Comparison of ENCODE assay signal across 17 cellular contexts in the genomic region with DNA sequence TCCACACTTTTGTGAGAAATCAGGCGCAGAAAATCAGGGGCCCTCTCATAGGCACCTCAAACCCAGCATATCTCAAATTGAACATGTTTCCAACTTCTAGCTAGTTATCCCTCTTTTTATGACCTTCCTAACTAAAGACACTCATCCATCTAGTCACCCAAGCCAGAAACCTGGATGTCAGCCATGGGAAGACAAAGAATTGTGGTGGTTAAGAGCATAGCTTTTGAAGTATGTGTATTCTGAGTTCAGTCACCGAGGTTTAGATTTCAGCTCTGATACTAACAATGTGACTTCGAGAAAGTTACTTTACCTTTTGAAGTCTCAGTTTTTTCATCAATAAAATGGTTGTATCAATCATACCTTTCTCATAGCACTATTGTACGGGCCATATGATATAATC.
DNase-seq lines count a peak whose midpoint lies in the region; ATAC-seq and TF ChIP-seq lines count a peak whose summit lies in the region.
"Had no signal": no experiment of that assay in that cellular context is flagged by ENCODE, and none has a peak within 500 bp of the region (broad histone marks: within the 10 kb centered on the region; RNA-seq: fewer than 3 reads in every experiment).

No MANE protein-coding gene starts in this region.

- no peaks in the 10 kb centered on the region for H3K27me3 Mint-ChIP-seq in HFFc6 (ENCODE audit: insufficient read depth)
- H3K27me3 Mint-ChIP-seq in activated T-cell treated with anti-CD3 and anti-CD28 coated beads, Interleukin-2, amount 50 U/mL, for 72 hours (ENCODE audit: low read depth), result no peaks in the 10 kb centered on the region
- H3K27me3 Mint-ChIP-seq: activated CD4-positive, alpha-beta memory T cell treated with anti-CD3 and anti-CD28 coated beads for 36 hours; B cell; brain had no signal

- peak; percentile 62 for DNase-seq in BJ (ENCODE audit: low read depth)
- peak; percentile 96 for DNase-seq in HFFc6
- DNase-seq in T1000 (lab: John Stamatoyannopoulos, UW), result peak; percentile 28
- peak; percentile 0 for DNase-seq in fibroblast of villous mesenchyme (ENCODE audit: low read depth)
- no peak for DNase-seq in RWPE1 (ENCODE audit: low spot score)
- no peak for DNase-seq in stimulated activated CD8-positive, alpha-beta memory T cell treated with anti-CD3 and anti-CD28 coated beads, Interleukin-4, amount 100 ng/mL, for 48 hours
- DNase-seq in activated T-cell treated with anti-CD3 and anti-CD28 coated beads, Interleukin-2, amount 50 U/mL, for 72 hours, result no peak
- DNase-seq: activated CD4-positive, alpha-beta memory T cell treated with anti-CD3 and anti-CD28 coated beads for 36 hours; effector CD8-positive, alpha-beta T cell; left colon; NCI-H1092 treated with DMSO at 0.1 percent for 48 hours; NCI-H774; stimulated activated CD4-positive, alpha-beta T cell treated with anti-CD3 and anti-CD28 coated beads, Interleukin-1b, Interleukin-23, amount 100 ng/mL, for 48 hours; trophoblast cell had no signal

- POLR2A ChIA-PET in BJ (lab: Charles Lee) (no interaction called here), RWPE1 (lab: Yijun Ruan, JAX; ENCODE audit: low non-redundant PET) (no interaction called here)

- H3K36me3 Mint-ChIP-seq in HFFc6 (ENCODE audit: low read depth), result 0 out of 2 replicates have a peak, but pooled peaks cover 4% of the 10 kb centered on the region
- H3K36me3 Mint-ChIP-seq in activated T-cell treated with anti-CD3 and anti-CD28 coated beads, Interleukin-2, amount 50 U/mL, for 72 hours (ENCODE audit: insufficient read depth in 2 of 2), result no peaks in the 10 kb centered on the region
- H3K36me3 Mint-ChIP-seq: activated CD4-positive, alpha-beta memory T cell treated with anti-CD3 and anti-CD28 coated beads for 36 hours; brain had no signal

- H3K9me3 Mint-ChIP-seq in HFFc6, result no peaks in the 10 kb centered on the region
- peaks cover 5 to 8% of the 10 kb centered on the region in 2 donors for H3K9me3 Mint-ChIP-seq in activated T-cell treated with anti-CD3 and anti-CD28 coated beads, Interleukin-2, amount 50 U/mL, for 72 hours
- H3K9me3 Mint-ChIP-seq: brain had no signal

- CTCF ChIA-PET in BJ (lab: Yijun Ruan, JAX) (no interaction called here), RWPE1 (lab: Yijun Ruan, JAX) (no interaction called here)

- H3K4me3 ChIP-seq in BJ (ENCODE audit: low read depth, low read length) (no peak overlapping the region), fibroblast of villous mesenchyme (ENCODE audit: low read depth, low read length) (no peak overlapping the region)

- no peak for TF ChIP-seq CTCF in BJ (IDR thresholded peaks at IDR 0.05; ENCODE audit: insufficient read depth, low read depth, low read length)
- TF ChIP-seq CTCF in HFFc6 (IDR thresholded peaks at IDR 0.05), result no peak
- TF ChIP-seq CTCF in fibroblast of villous mesenchyme (IDR thresholded peaks at IDR 0.05; ENCODE audit: insufficient read depth, low read depth, low read length), result no peak
- no peak for TF ChIP-seq CTCF in RWPE1 (conservative IDR thresholded peaks at IDR 0.05; ENCODE audit: low read depth)

- H3K36me3 ChIP-seq in BJ (ENCODE audit: control insufficient read depth, insufficient read depth, low read length), result no peaks in the 10 kb centered on the region

- H3K4me1 Mint-ChIP-seq in HFFc6 (ENCODE audit: low read depth), result peaks cover 67% of the 10 kb centered on the region
- no peaks in the 10 kb centered on the region for H3K4me1 Mint-ChIP-seq in activated T-cell treated with anti-CD3 and anti-CD28 coated beads, Interleukin-2, amount 50 U/mL, for 72 hours (ENCODE audit: low read depth)
- H3K4me1 Mint-ChIP-seq: B cell had no signal

- H3K27ac Mint-ChIP-seq in HFFc6, result peak overlapping the region; percentile 69
- H3K27ac Mint-ChIP-seq in activated T-cell treated with anti-CD3 and anti-CD28 coated beads, Interleukin-2, amount 50 U/mL, for 72 hours, result no peak overlapping the region
- H3K27ac Mint-ChIP-seq: activated CD4-positive, alpha-beta memory T cell treated with anti-CD3 and anti-CD28 coated beads for 36 hours; B cell; brain had no signal

- no peak for ATAC-seq in activated T-cell treated with anti-CD3 and anti-CD28 coated beads, Interleukin-2, amount 50 U/mL, for 72 hours (replicated peaks in 1 of 2)
- no peak for ATAC-seq in HG02763 (IDR thresholded peaks at IDR 0.05; ENCODE audit: unreplicated experiment)
- ATAC-seq: left colon had no signal

- H3K27me3 ChIP-seq in BJ (ENCODE audit: control insufficient read depth, insufficient read depth, low read length), result no peaks in the 10 kb centered on the region

- peak overlapping the region; percentile 27 for H3K4me3 Mint-ChIP-seq in HFFc6
- no peak overlapping the region for H3K4me3 Mint-ChIP-seq in activated T-cell treated with anti-CD3 and anti-CD28 coated beads, Interleukin-2, amount 50 U/mL, for 72 hours
- H3K4me3 Mint-ChIP-seq: activated CD4-positive, alpha-beta memory T cell treated with anti-CD3 and anti-CD28 coated beads for 36 hours; B cell; brain had no signal

- H3K27ac ChIP-seq in RWPE1, result no peak overlapping the region

Comparison
In these comparisons a context has a peak if more than half of its experiments do, and no peak if none do; other contexts are left out.
1. DNase-seq: peak in BJ (single experiment), HFFc6 (single experiment), T1000 (single experiment) and fibroblast of villous mesenchyme (single experiment); none in RWPE1 (single experiment), stimulated activated CD8-positive, alpha-beta memory T cell treated with anti-CD3 and anti-CD28 coated beads, Interleukin-4, amount 100 ng/mL, for 48 hours (single experiment) and activated T-cell treated with anti-CD3 and anti-CD28 coated beads, Interleukin-2, amount 50 U/mL, for 72 hours (0 of 2).